In genomic region chr19:48751835-48752510, GRCh38 we compare ENCODE assay signal across 8 cellular contexts. TPM values are rescaled to one million over a fixed set of nuclear protein-coding genes. Genes with fewer than 3 reads are reported as not detected.
DNase-seq lines count a peak whose midpoint lies in the region; ATAC-seq and TF ChIP-seq lines count a peak whose summit lies in the region.

No MANE protein-coding gene starts in this region.

- H3K4me1 ChIP-seq in left ventricle myocardium inferior (peaks cover 43% of the 10 kb centered on the region), body of pancreas (peaks cover 65% of the 10 kb centered on the region), lower lobe of right lung (peaks cover 26% of the 10 kb centered on the region), uterus (no peaks in the 10 kb centered on the region)

- TF ChIP-seq POLR2A in body of pancreas (IDR thresholded peaks at IDR 0.05): no peak
- TF ChIP-seq POLR2A in uterus (IDR thresholded peaks at IDR 0.05): no peak

- H3K27ac ChIP-seq in left ventricle myocardium inferior (replicated peaks) (peak overlapping the region; percentile 86), body of pancreas (peak overlapping the region; percentile 80 to 94 (median 88)), lower lobe of right lung (peak overlapping the region; percentile 75), uterus (peak overlapping the region in 1 of 2 donors; percentile 1)

- ATAC-seq in left cardiac atrium: no peak
- ATAC-seq in body of pancreas: no peak
- no peak for ATAC-seq in lower lobe of right lung
- no peak for ATAC-seq in HG03439 (IDR thresholded peaks at IDR 0.05; ENCODE audit: unreplicated experiment)

- H3K36me3 ChIP-seq in left ventricle myocardium inferior (peaks cover 8% of the 10 kb centered on the region), body of pancreas (replicated peaks in 1 of 2; ENCODE audit: insufficient read depth in 1 of 2, low read depth in 2 of 2) (no peaks in the 10 kb centered on the region), lower lobe of right lung (no peaks in the 10 kb centered on the region), uterus (no peaks in the 10 kb centered on the region)

- 15 to 23% methylated on average over 21 of the region's 21 CpGs for WGBS in body of pancreas, 2 donors

- POLR2A ChIA-PET in GM10248 (lab: Yijun Ruan, JAX): no interaction called here

- H3K4me3 ChIP-seq in left ventricle myocardium inferior: peak overlapping the region; percentile 64
- peak overlapping the region; percentile 28 to 44 for H3K4me3 ChIP-seq in body of pancreas
- peak overlapping the region; percentile 61 for H3K4me3 ChIP-seq in lower lobe of right lung
- peak overlapping the region; percentile 10 to 14 for H3K4me3 ChIP-seq in uterus

- H3K27me3 ChIP-seq in left ventricle myocardium inferior (ENCODE audit: low read depth) (peaks cover 35% of the 10 kb centered on the region), body of pancreas (no peaks in the 10 kb centered on the region), lower lobe of right lung (ENCODE audit: low read depth) (peaks cover 24% of the 10 kb centered on the region), uterus (no peaks in the 10 kb centered on the region)

- CTCF ChIA-PET in GM10248 (lab: Yijun Ruan, JAX): interaction anchor here (1.8 kb wide), 1 partner anchor 36 kb away, joined by 5 read pairs; no protein-coding TSS in a partner anchor

- intact Hi-C loops in left ventricle myocardium inferior (cut with micrococcal nuclease): no loop called here
- intact Hi-C loops in left cardiac atrium (cut with DNase I): no loop called here
- intact Hi-C loops in body of pancreas (cut with DNase I): no loop called here
- intact Hi-C loops in lower lobe of right lung (cut with DNase I): no loop called here
- intact Hi-C loops in uterus (cut with DNase I; ENCODE audit: low total_unique reads): no loop called here

- DNase-seq in left ventricle myocardium inferior (no peak), left cardiac atrium (no peak), body of pancreas (no peak), lower lobe of right lung (no peak), uterus (no peak), GM10248 (ENCODE audit: extremely low spot score) (no peak), NCI-H2196 (lab: John Stamatoyannopoulos, UW; ENCODE audit: unreplicated experiment) (no peak)

- H3K9me3 ChIP-seq in left ventricle myocardium inferior (replicated peaks) (no peaks in the 10 kb centered on the region), body of pancreas (no peaks in the 10 kb centered on the region), lower lobe of right lung (no peaks in the 10 kb centered on the region), uterus (no peaks in the 10 kb centered on the region)

- TF ChIP-seq CTCF in left ventricle myocardium inferior (IDR thresholded peaks at IDR 0.05; ENCODE audit: borderline replicate concordance): no peak
- no peak for TF ChIP-seq CTCF in body of pancreas (IDR thresholded peaks at IDR 0.05)
- TF ChIP-seq CTCF in lower lobe of right lung (IDR thresholded peaks at IDR 0.05): no peak
- no peak for TF ChIP-seq CTCF in uterus (IDR thresholded peaks at IDR 0.05)
- TF ChIP-seq CTCF in GM10248 (IDR thresholded peaks at IDR 0.05; ENCODE audit: control extremely low read depth, extremely low read depth, low read depth, missing control alignments): no peak

RNA-seq across cellular contexts. Expression of gene FUT1, which starts 0.5 kb away (rescaled TPM):
- total RNA-seq in left ventricle myocardium inferior (1.8 TPM), left cardiac atrium (1 to 10 TPM; 2.1 to 3.5 TPM), body of pancreas (10 to 100 TPM; 14.8 to 79.1 TPM), lower lobe of right lung (13.2 TPM), uterus (10 to 100 TPM in 1 of 4 donors, 1 to 10 TPM in 3; 1.5 to 17.7 (median 4.4) TPM)

RNA-seq across cellular contexts. Expression of gene FGF21, which starts 3.4 kb away (rescaled TPM):
- total RNA-seq in left ventricle myocardium inferior (not detected), left cardiac atrium (not detected), body of pancreas (not detected), lower lobe of right lung (not detected), uterus (not detected)

RNA-seq across cellular contexts. Expression of gene IZUMO1, which starts 5.3 kb away (rescaled TPM):
- total RNA-seq in left ventricle myocardium inferior: 0.60 TPM
- under 1 TPM; 0.29 to 0.92 TPM for total RNA-seq in left cardiac atrium
- total RNA-seq in body of pancreas: 10 to 100 TPM in 1 of 2 donors, 1 to 10 TPM in 1; 1.6 to 14.5 TPM
- 2.9 TPM for total RNA-seq in lower lobe of right lung
- total RNA-seq in uterus: 1 to 10 TPM in 1 of 4 donors, under 1 TPM in 1, not detected in 2; under 0.01 to 2.3 TPM

RNA-seq across cellular contexts. Expression of gene RASIP1, which starts 11.6 kb away (rescaled TPM):
- total RNA-seq in left ventricle myocardium inferior (13.9 TPM), left cardiac atrium (10 to 100 TPM; 14.9 to 23.8 TPM), body of pancreas (10 to 100 TPM; 14.5 to 60.0 TPM), lower lobe of right lung (33.4 TPM), uterus (100 to 1,000 TPM in 1 of 4 donors, 10 to 100 TPM in 2, 1 to 10 TPM in 1; 5.9 to 105 (median 31.9) TPM)

RNA-seq across cellular contexts. Expression of gene MAMSTR, which starts 32.4 kb away (rescaled TPM):
- total RNA-seq in left ventricle myocardium inferior (1.8 TPM), left cardiac atrium (1 to 10 TPM; 1.6 to 3.2 TPM), body of pancreas (1 to 10 TPM in 1 of 2 donors, under 1 TPM in 1; 0.26 to 7.3 TPM), lower lobe of right lung (1.5 TPM), uterus (10 to 100 TPM in 1 of 4 donors, 1 to 10 TPM in 1, under 1 TPM in 1, not detected in 1; 0.26 to 24.2 (median 3.0) TPM)

Comparison
In these comparisons a context has a peak if more than half of its experiments do, and no peak if none do; other contexts are left out.
1. H3K4me3 ChIP-seq: peak in every context shown above with its lines; median percentile 64 in left ventricle myocardium inferior; 61 in lower lobe of right lung; 36 in body of pancreas; 12 in uterus.